Comparison of ENCODE assay signal across 10 cellular contexts in the genomic region with DNA sequence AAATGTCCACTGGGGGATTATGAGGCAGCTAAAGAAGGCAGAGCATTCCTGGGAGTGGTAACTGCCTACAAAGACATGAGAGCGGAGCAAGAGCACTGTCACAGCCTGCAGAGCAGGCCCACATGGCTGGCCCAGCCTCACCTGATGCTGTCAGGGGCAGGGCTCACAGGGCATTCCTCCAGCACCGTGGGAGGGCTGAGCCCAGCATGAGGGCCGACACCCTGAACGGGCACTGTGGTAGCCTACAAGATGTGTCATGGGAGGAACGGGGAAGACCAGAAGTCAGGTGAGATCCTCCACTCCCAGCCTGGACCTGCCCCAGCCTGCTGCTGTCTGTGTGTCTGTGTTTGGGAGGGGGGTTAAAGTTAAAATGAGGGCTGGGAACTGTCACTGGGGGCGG. TPM values are rescaled to one million over a fixed set of nuclear protein-coding genes. Genes with fewer than 3 reads are reported as not detected.
A peak's percentile ranks its signal among the peaks of the same experiment; 100 is the strongest.
DNase-seq lines count a peak whose midpoint lies in the region; ATAC-seq and TF ChIP-seq lines count a peak whose summit lies in the region.
"Had no signal": no experiment of that assay in that cellular context is flagged by ENCODE, and none has a peak within 500 bp of the region (broad histone marks: within the 10 kb centered on the region; RNA-seq: fewer than 3 reads in every experiment).

No MANE protein-coding gene starts in this region.

- H3K4me1 Mint-ChIP-seq in activated CD8-positive, alpha-beta memory T cell treated with anti-CD3 and anti-CD28 coated beads, Interleukin-2, amount 10 ng/mL, durations not matched to agents 7 days and 5 days, result peaks cover 69% of the 10 kb centered on the region
- H3K4me1 Mint-ChIP-seq in activated naive CD8-positive, alpha-beta T cell treated with anti-CD3 and anti-CD28 coated beads, Interleukin-2, amount 50 U/mL, for 24 hours, result peaks cover 83% of the 10 kb centered on the region
- peaks cover 74 to 99% of the 10 kb centered on the region in 2 donors for H3K4me1 Mint-ChIP-seq in stimulated activated naive B cell treated with anti-CD40 and anti-IgM and Interleukin-4, amounts not matched to agents 10 μg/mL and 1 μg/mL and 100 μg/mL, for 72 hours

- no peak overlapping the region for H3K4me3 Mint-ChIP-seq in activated CD8-positive, alpha-beta memory T cell treated with anti-CD3 and anti-CD28 coated beads, Interleukin-2, amount 10 ng/mL, durations not matched to agents 7 days and 5 days
- H3K4me3 Mint-ChIP-seq in activated naive CD8-positive, alpha-beta T cell treated with anti-CD3 and anti-CD28 coated beads, Interleukin-2, amount 50 U/mL, for 24 hours, result no peak overlapping the region
- H3K4me3 Mint-ChIP-seq in stimulated activated naive B cell treated with anti-CD40 and anti-IgM and Interleukin-4, amounts not matched to agents 10 μg/mL and 1 μg/mL and 100 μg/mL, for 72 hours, result peak overlapping the region in 1 of 2 donors; percentile 15

- H3K27ac Mint-ChIP-seq in activated CD8-positive, alpha-beta memory T cell treated with anti-CD3 and anti-CD28 coated beads, Interleukin-2, amount 10 ng/mL, durations not matched to agents 7 days and 5 days, result peak overlapping the region; percentile 97
- peak overlapping the region; percentile 93 for H3K27ac Mint-ChIP-seq in activated naive CD8-positive, alpha-beta T cell treated with anti-CD3 and anti-CD28 coated beads, Interleukin-2, amount 50 U/mL, for 24 hours
- peak overlapping the region; percentile 94 for H3K27ac Mint-ChIP-seq in stimulated activated naive B cell treated with anti-CD40 and anti-IgM and Interleukin-4, amounts not matched to agents 10 μg/mL and 1 μg/mL and 100 μg/mL, for 72 hours

- H3K36me3 Mint-ChIP-seq in activated CD8-positive, alpha-beta memory T cell treated with anti-CD3 and anti-CD28 coated beads, Interleukin-2, amount 10 ng/mL, durations not matched to agents 7 days and 5 days, result peaks cover 27% of the 10 kb centered on the region
- H3K36me3 Mint-ChIP-seq in activated naive CD8-positive, alpha-beta T cell treated with anti-CD3 and anti-CD28 coated beads, Interleukin-2, amount 50 U/mL, for 24 hours (ENCODE audit: low read depth), result peaks cover 28% of the 10 kb centered on the region
- H3K36me3 Mint-ChIP-seq in stimulated activated naive B cell treated with anti-CD40 and anti-IgM and Interleukin-4, amounts not matched to agents 10 μg/mL and 1 μg/mL and 100 μg/mL, for 72 hours, result peaks cover 39 to 68% of the 10 kb centered on the region in 2 donors

- H3K9me3 ChIP-seq in left lung, result no peaks in the 10 kb centered on the region

- TF ChIP-seq CTCF in left lung (IDR thresholded peaks at IDR 0.05), result no peak

- no peaks in the 10 kb centered on the region for H3K9me3 Mint-ChIP-seq in activated CD8-positive, alpha-beta memory T cell treated with anti-CD3 and anti-CD28 coated beads, Interleukin-2, amount 10 ng/mL, durations not matched to agents 7 days and 5 days (ENCODE audit: low read depth)
- no peaks in the 10 kb centered on the region for H3K9me3 Mint-ChIP-seq in activated naive CD8-positive, alpha-beta T cell treated with anti-CD3 and anti-CD28 coated beads, Interleukin-2, amount 50 U/mL, for 24 hours
- H3K9me3 Mint-ChIP-seq in stimulated activated naive B cell treated with anti-CD40 and anti-IgM and Interleukin-4, amounts not matched to agents 10 μg/mL and 1 μg/mL and 100 μg/mL, for 72 hours, result no peaks in the 10 kb centered on the region

- H3K4me1 ChIP-seq in left lung, result peaks cover 48 to 91% of the 10 kb centered on the region in 2 donors

- no peaks in the 10 kb centered on the region for H3K27me3 Mint-ChIP-seq in activated CD8-positive, alpha-beta memory T cell treated with anti-CD3 and anti-CD28 coated beads, Interleukin-2, amount 10 ng/mL, durations not matched to agents 7 days and 5 days
- H3K27me3 Mint-ChIP-seq in activated naive CD8-positive, alpha-beta T cell treated with anti-CD3 and anti-CD28 coated beads, Interleukin-2, amount 50 U/mL, for 24 hours, result no peaks in the 10 kb centered on the region
- no peaks in the 10 kb centered on the region for H3K27me3 Mint-ChIP-seq in stimulated activated naive B cell treated with anti-CD40 and anti-IgM and Interleukin-4, amounts not matched to agents 10 μg/mL and 1 μg/mL and 100 μg/mL, for 72 hours

- no peaks in the 10 kb centered on the region for H3K27me3 ChIP-seq in left lung

- H3K27ac ChIP-seq in left lung, result peak overlapping the region; percentile 81 to 93

- CTCF ChIA-PET in activated CD8-positive, alpha-beta memory T cell treated with anti-CD3 and anti-CD28 coated beads, Interleukin-2, amount 10 ng/mL, durations not matched to agents 7 days and 5 days (lab: Charles Lee), result interaction anchor here (1.3 to 3.2 kb wide), 6 partner anchors 13 to 50 kb away, joined by 3 to 23 read pairs (median 10); partner anchors contain the start of gene CCDC12

- intact Hi-C loops in left lung (cut with DNase I), result no loop called here

- ATAC-seq in activated CD8-positive, alpha-beta memory T cell treated with anti-CD3 and anti-CD28 coated beads, Interleukin-2, amount 10 ng/mL, durations not matched to agents 7 days and 5 days, result no peak
- no peak for ATAC-seq in activated naive CD8-positive, alpha-beta T cell treated with anti-CD3 and anti-CD28 coated beads, Interleukin-2, amount 50 U/mL, for 24 hours
- ATAC-seq in left lung (no peak), GM19467 (IDR thresholded peaks at IDR 0.05; ENCODE audit: unreplicated experiment) (no peak)
- ATAC-seq in stimulated activated naive B cell treated with anti-CD40 and anti-IgM and Interleukin-4, amounts not matched to agents 10 μg/mL and 1 μg/mL and 100 μg/mL, for 72 hours (replicated peaks), result no peak

- H3K36me3 ChIP-seq in left lung, result no peaks in the 10 kb centered on the region

- no peak for DNase-seq in activated CD8-positive, alpha-beta memory T cell treated with anti-CD3 and anti-CD28 coated beads, Interleukin-2, amount 10 ng/mL, durations not matched to agents 7 days and 5 days
- DNase-seq in activated CD8-positive, alpha-beta memory T cell treated with anti-CD3 and anti-CD28 coated beads, Interleukin-2, amount 50 U/mL, for 4 hours, result no peak
- DNase-seq in activated naive CD8-positive, alpha-beta T cell treated with anti-CD3 and anti-CD28 coated beads, Interleukin-2, amount 50 U/mL, for 24 hours, result no peak
- DNase-seq in left lung (peak in 1 of 2 donors; percentile 74), glomerular visceral epithelial cell (ENCODE audit: extremely low spot score) (no peak)
- no peak for DNase-seq in stimulated activated naive B cell treated with anti-CD40 and anti-IgM and Interleukin-4, amounts not matched to agents 10 μg/mL and 1 μg/mL and 100 μg/mL, for 72 hours
- no peak for DNase-seq in central memory CD4-positive, alpha-beta T cell
- DNase-seq: anterior cingulate cortex, NCI-H526 treated with DMSO at 0.1 percent for 48 hours had no signal

- no peak overlapping the region for H3K4me3 ChIP-seq in left lung

RNA-seq across cellular contexts. Expression of gene CCDC12, which starts 30.1 kb away (rescaled TPM):
- 10 to 100 TPM; 65.9 to 72.7 TPM for total RNA-seq in activated CD8-positive, alpha-beta memory T cell treated with anti-CD3 and anti-CD28 coated beads, Interleukin-2, amount 10 ng/mL, durations not matched to agents 7 days and 5 days
- 10 to 100 TPM; 34.7 to 43.7 TPM for total RNA-seq in left lung

RNA-seq across cellular contexts. Expression of gene NBEAL2, which starts 33.0 kb away (rescaled TPM):
- 100 to 1,000 TPM; 164 to 262 TPM for total RNA-seq in activated CD8-positive, alpha-beta memory T cell treated with anti-CD3 and anti-CD28 coated beads, Interleukin-2, amount 10 ng/mL, durations not matched to agents 7 days and 5 days
- 100 to 1,000 TPM in 1 of 2 donors, 10 to 100 TPM in 1; 99.6 to 148 TPM for total RNA-seq in left lung
